ENCODE assay signal across 1 cellular context in the genomic region with DNA sequence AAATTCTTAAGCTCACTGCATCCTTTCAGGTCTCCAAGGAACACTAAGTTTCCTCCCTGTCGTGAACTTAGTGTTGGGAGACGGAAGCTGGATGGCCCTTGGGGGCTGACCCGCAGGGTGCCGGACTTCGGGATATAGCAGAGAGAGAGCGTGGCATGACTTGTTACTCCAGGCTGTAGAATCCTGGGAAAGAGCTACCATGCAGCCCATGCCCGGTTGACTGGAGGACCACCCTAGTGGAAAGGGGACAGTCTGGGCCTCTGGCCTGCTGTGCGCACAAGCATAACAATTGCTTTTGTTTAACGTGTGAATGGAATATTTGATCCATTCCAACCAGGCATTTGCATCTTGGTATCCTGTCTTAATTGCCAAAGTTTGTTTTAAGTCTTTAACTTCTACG.
A peak's percentile ranks its signal among the peaks of the same experiment; 100 is the strongest.
TF ChIP-seq lines count a peak whose summit lies in the region.

No MANE protein-coding gene starts in this region.

TF ChIP-seq in GM23338, 12 proteins besides CTCF, POLR2A, EP300 and RAD21:
- TF ChIP-seq, protein P1, sequence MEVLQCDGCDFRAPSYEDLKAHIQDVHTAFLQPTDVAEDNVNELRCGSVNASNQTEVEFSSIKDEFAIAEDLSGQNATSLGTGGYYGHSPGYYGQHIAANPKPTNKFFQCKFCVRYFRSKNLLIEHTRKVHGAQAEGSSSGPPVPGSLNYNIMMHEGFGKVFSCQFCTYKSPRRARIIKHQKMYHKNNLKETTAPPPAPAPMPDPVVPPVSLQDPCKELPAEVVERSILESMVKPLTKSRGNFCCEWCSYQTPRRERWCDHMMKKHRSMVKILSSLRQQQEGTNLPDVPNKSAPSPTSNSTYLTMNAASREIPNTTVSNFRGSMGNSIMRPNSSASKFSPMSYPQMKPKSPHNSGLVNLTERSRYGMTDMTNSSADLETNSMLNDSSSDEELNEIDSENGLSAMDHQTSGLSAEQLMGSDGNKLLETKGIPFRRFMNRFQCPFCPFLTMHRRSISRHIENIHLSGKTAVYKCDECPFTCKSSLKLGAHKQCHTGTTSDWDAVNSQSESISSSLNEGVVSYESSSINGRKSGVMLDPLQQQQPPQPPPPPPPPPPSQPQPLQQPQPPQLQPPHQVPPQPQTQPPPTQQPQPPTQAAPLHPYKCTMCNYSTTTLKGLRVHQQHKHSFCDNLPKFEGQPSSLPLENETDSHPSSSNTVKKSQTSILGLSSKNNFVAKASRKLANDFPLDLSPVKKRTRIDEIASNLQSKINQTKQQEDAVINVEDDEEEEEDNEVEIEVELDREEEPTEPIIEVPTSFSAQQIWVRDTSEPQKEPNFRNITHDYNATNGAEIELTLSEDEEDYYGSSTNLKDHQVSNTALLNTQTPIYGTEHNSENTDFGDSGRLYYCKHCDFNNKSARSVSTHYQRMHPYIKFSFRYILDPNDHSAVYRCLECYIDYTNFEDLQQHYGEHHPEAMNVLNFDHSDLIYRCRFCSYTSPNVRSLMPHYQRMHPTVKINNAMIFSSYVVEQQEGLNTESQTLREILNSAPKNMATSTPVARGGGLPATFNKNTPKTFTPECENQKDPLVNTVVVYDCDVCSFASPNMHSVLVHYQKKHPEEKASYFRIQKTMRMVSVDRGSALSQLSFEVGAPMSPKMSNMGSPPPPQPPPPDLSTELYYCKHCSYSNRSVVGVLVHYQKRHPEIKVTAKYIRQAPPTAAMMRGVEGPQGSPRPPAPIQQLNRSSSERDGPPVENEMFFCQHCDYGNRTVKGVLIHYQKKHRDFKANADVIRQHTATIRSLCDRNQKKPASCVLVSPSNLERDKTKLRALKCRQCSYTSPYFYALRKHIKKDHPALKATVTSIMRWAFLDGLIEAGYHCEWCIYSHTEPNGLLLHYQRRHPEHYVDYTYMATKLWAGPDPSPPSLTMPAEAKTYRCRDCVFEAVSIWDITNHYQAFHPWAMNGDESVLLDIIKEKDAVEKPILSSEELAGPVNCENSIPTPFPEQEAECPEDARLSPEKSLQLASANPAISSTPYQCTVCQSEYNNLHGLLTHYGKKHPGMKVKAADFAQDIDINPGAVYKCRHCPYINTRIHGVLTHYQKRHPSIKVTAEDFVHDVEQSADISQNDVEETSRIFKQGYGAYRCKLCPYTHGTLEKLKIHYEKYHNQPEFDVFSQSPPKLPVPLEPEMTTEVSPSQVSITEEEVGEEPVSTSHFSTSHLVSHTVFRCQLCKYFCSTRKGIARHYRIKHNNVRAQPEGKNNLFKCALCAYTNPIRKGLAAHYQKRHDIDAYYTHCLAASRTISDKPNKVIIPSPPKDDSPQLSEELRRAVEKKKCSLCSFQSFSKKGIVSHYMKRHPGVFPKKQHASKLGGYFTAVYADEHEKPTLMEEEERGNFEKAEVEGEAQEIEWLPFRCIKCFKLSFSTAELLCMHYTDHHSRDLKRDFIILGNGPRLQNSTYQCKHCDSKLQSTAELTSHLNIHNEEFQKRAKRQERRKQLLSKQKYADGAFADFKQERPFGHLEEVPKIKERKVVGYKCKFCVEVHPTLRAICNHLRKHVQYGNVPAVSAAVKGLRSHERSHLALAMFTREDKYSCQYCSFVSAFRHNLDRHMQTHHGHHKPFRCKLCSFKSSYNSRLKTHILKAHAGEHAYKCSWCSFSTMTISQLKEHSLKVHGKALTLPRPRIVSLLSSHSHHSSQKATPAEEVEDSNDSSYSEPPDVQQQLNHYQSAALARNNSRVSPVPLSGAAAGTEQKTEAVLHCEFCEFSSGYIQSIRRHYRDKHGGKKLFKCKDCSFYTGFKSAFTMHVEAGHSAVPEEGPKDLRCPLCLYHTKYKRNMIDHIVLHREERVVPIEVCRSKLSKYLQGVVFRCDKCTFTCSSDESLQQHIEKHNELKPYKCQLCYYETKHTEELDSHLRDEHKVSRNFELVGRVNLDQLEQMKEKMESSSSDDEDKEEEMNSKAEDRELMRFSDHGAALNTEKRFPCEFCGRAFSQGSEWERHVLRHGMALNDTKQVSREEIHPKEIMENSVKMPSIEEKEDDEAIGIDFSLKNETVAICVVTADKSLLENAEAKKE (CRISPR knock-in tag; IDR thresholded peaks at IDR 0.05), result peak; percentile 35; the same call in 1 of the 2 replicates
TF ChIP-seq in GM23338: peak in this region for 1; not testable (repeated sequence) for 11.
